17 cellular contexts compared by ENCODE assay signal in the genomic region with DNA sequence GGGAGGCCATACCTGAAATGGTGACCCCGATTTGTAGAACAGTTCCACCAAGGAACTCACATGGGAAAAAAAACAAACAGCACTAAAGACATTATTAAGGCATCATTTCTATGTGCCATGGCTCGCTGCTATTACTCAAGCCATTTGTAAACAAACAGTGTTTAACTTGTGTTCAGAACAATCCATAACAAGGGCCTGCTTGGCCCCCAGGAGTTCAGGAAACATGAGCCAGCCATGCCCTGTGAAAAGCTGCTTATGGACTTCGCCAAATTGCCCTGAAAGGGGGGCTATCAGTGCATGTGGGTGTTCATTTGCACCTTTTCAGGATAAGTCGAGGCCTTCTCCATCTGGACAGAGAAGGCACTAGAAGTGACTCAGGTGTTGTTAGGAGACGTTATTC. TPM values are rescaled to one million over a fixed set of nuclear protein-coding genes. Genes with fewer than 3 reads are reported as not detected.
"Had no signal": no experiment of that assay in that cellular context is flagged by ENCODE, and none has a peak within 500 bp of the region (broad histone marks: within the 10 kb centered on the region; RNA-seq: fewer than 3 reads in every experiment).

No MANE protein-coding gene starts in this region.

- H3K27ac ChIP-seq: brain microvascular endothelial cell, epithelial cell of prostate, ovary had no signal

- ATAC-seq: activated CD4-positive, CD25-positive, alpha-beta regulatory T cell treated with anti-CD3 and anti-CD28 coated beads, Interleukin-2, amount 50 U/mL, for 24 hours; activated T-helper 17 cell treated with anti-CD3 and anti-CD28 coated beads, Interleukin-2, amount 50 U/mL, for 72 hours had no signal

- H3K4me3 ChIP-seq: lung, ovary had no signal

- FAIRE-seq: TTC549, urothelium cell line had no signal

- H3K36me3 ChIP-seq: ovary had no signal

- DNase-seq: activated naive CD4-positive, alpha-beta T cell treated with Interleukin-2 at 50 U/mL for 16 hours; anterior cingulate cortex; brain microvascular endothelial cell; cortex of kidney; foreskin melanocyte; kidney glomerular epithelial cell; midbrain; ovary; stimulated activated CD4-positive, alpha-beta T cell treated with anti-CD3 and anti-CD28 coated beads, Interleukin-12 subunit alpha, Interleukin-12 subunit beta, amount 100 ng/mL, for 4 hours; stimulated activated CD4-positive, alpha-beta T cell treated with anti-CD3 and anti-CD28 coated beads, Interleukin-2, amount 100 ng/mL, for 24 hours had no signal

- H3K9me3 ChIP-seq: ovary had no signal

- H3K27me3 ChIP-seq: brain microvascular endothelial cell, ovary had no signal

RNA-seq across cellular contexts. Expression of gene RHBDF1, which starts 27.0 kb away (rescaled TPM):
- total RNA-seq: T-helper 2 cell treated with Interferon-gamma antibody and Interleukin-4, amounts not matched to agents 100 ng/mL and 5 ng/mL, for 36 hours had no signal
